ENCODE assay signal across 2 cellular contexts in genomic region chr10:46018453-46019169, GRCh38.
TF ChIP-seq lines count a peak whose summit lies in the region.

No MANE protein-coding gene starts in this region.

TF ChIP-seq in SK-N-SH, 30 proteins besides CTCF, POLR2A, EP300 and RAD21 (continued from another document):
- TF ChIP-seq TCF12 (IDR thresholded peaks at IDR 0.05) (no peak), FOXM1 (IDR thresholded peaks at IDR 0.05; ENCODE audit: low read depth) (no peak), JUND (IDR thresholded peaks at IDR 0.05) (no peak), RCOR1 (IDR thresholded peaks at IDR 0.05; ENCODE audit: low read length) (no peak), NFIC (IDR thresholded peaks at IDR 0.05; ENCODE audit: borderline replicate concordance) (no peak), RFX5 (IDR thresholded peaks at IDR 0.05; ENCODE audit: low read length) (no peak), FOSL2 (IDR thresholded peaks at IDR 0.05; ENCODE audit: borderline replicate concordance, low read depth) (no peak)
- TF ChIP-seq, protein P1, sequence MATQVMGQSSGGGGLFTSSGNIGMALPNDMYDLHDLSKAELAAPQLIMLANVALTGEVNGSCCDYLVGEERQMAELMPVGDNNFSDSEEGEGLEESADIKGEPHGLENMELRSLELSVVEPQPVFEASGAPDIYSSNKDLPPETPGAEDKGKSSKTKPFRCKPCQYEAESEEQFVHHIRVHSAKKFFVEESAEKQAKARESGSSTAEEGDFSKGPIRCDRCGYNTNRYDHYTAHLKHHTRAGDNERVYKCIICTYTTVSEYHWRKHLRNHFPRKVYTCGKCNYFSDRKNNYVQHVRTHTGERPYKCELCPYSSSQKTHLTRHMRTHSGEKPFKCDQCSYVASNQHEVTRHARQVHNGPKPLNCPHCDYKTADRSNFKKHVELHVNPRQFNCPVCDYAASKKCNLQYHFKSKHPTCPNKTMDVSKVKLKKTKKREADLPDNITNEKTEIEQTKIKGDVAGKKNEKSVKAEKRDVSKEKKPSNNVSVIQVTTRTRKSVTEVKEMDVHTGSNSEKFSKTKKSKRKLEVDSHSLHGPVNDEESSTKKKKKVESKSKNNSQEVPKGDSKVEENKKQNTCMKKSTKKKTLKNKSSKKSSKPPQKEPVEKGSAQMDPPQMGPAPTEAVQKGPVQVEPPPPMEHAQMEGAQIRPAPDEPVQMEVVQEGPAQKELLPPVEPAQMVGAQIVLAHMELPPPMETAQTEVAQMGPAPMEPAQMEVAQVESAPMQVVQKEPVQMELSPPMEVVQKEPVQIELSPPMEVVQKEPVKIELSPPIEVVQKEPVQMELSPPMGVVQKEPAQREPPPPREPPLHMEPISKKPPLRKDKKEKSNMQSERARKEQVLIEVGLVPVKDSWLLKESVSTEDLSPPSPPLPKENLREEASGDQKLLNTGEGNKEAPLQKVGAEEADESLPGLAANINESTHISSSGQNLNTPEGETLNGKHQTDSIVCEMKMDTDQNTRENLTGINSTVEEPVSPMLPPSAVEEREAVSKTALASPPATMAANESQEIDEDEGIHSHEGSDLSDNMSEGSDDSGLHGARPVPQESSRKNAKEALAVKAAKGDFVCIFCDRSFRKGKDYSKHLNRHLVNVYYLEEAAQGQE (IDR thresholded peaks at IDR 0.05; ENCODE audit: low read depth, low read length), result no peak

TF ChIP-seq in SK-N-SH treated with all-trans-retinoic acid at 6 μM for 48 hours, 23 proteins besides CTCF, POLR2A, EP300 and RAD21 (continued from another document):
- TF ChIP-seq TOX (CRISPR knock-in tag; IDR thresholded peaks at IDR 0.05; ENCODE audit: borderline replicate concordance) (no peak), PPARA (CRISPR knock-in tag; IDR thresholded peaks at IDR 0.05; ENCODE audit: borderline replicate concordance) (no peak)
